1 cellular context compared by ENCODE assay signal in genomic region chr12:752673-753400, GRCh38.
TF ChIP-seq lines count a peak whose summit lies in the region.

No MANE protein-coding gene starts in this region.

TF ChIP-seq in HEK293, 187 proteins besides CTCF, POLR2A, EP300 and RAD21 (continued from another document):
- TF ChIP-seq PRDM4 (tag by site-specific recombination; IDR thresholded peaks at IDR 0.05) (no peak), ZNF266 (tag by site-specific recombination; IDR thresholded peaks at IDR 0.05; ENCODE audit: low read depth) (no peak), ZEB2 (tag by site-specific recombination; IDR thresholded peaks at IDR 0.05) (peak; percentile 15; the same call in 1 of the 2 replicates), GLIS2 (tag by site-specific recombination; IDR thresholded peaks at IDR 0.05) (peak; percentile 10; the same call in 1 of the 2 replicates), FEZF1 (tag by site-specific recombination; IDR thresholded peaks at IDR 0.05) (peak; percentile 42; the same call in 1 of the 2 replicates), ZBTB10 (tag by site-specific recombination; IDR thresholded peaks at IDR 0.05) (peak; percentile 44; the same call in 1 of the 2 replicates), ZNF341 (tag by site-specific recombination; IDR thresholded peaks at IDR 0.05; ENCODE audit: low read depth) (peak; percentile 59), ZFP37 (tag by site-specific recombination; IDR thresholded peaks at IDR 0.05) (peak; percentile 69; the same call in 1 of the 2 replicates), ZNF561 (tag by site-specific recombination; IDR thresholded peaks at IDR 0.05; ENCODE audit: borderline replicate concordance) (peak; percentile 45; the same call in 1 of the 2 replicates), ZBTB21 (tag by site-specific recombination; IDR thresholded peaks at IDR 0.05) (no peak), ZNF792 (tag by site-specific recombination; IDR thresholded peaks at IDR 0.05) (0 out of 2 replicates have a peak, but pooled peaks have one; percentile 29), ZNF366 (tag by site-specific recombination; conservative IDR thresholded peaks at IDR 0.05) (no peak), ZNF24 (tag by site-specific recombination; IDR thresholded peaks at IDR 0.05) (peak; percentile 25; the same call in 1 of the 2 replicates), WT1 (tag by site-specific recombination; IDR thresholded peaks at IDR 0.05) (peak; percentile 52; the same call in 1 of the 2 replicates), ZNF501 (tag by site-specific recombination; IDR thresholded peaks at IDR 0.05) (peak; percentile 80; the same call in 1 of the 2 replicates), SP7 (tag by site-specific recombination; IDR thresholded peaks at IDR 0.05) (peak; percentile 39; the same call in 1 of the 2 replicates)
- TF ChIP-seq, protein P1, sequence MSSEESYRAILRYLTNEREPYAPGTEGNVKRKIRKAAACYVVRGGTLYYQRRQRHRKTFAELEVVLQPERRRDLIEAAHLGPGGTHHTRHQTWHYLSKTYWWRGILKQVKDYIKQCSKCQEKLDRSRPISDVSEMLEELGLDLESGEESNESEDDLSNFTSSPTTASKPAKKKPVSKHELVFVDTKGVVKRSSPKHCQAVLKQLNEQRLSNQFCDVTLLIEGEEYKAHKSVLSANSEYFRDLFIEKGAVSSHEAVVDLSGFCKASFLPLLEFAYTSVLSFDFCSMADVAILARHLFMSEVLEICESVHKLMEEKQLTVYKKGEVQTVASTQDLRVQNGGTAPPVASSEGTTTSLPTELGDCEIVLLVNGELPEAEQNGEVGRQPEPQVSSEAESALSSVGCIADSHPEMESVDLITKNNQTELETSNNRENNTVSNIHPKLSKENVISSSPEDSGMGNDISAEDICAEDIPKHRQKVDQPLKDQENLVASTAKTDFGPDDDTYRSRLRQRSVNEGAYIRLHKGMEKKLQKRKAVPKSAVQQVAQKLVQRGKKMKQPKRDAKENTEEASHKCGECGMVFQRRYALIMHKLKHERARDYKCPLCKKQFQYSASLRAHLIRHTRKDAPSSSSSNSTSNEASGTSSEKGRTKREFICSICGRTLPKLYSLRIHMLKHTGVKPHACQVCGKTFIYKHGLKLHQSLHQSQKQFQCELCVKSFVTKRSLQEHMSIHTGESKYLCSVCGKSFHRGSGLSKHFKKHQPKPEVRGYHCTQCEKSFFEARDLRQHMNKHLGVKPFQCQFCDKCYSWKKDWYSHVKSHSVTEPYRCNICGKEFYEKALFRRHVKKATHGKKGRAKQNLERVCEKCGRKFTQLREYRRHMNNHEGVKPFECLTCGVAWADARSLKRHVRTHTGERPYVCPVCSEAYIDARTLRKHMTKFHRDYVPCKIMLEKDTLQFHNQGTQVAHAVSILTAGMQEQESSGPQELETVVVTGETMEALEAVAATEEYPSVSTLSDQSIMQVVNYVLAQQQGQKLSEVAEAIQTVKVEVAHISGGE (tag by site-specific recombination; conservative IDR thresholded peaks at IDR 0.05; ENCODE audit: low read depth) = 0 out of 2 replicates have a peak, but pooled peaks have one; percentile 40
- TF ChIP-seq, protein P2, sequence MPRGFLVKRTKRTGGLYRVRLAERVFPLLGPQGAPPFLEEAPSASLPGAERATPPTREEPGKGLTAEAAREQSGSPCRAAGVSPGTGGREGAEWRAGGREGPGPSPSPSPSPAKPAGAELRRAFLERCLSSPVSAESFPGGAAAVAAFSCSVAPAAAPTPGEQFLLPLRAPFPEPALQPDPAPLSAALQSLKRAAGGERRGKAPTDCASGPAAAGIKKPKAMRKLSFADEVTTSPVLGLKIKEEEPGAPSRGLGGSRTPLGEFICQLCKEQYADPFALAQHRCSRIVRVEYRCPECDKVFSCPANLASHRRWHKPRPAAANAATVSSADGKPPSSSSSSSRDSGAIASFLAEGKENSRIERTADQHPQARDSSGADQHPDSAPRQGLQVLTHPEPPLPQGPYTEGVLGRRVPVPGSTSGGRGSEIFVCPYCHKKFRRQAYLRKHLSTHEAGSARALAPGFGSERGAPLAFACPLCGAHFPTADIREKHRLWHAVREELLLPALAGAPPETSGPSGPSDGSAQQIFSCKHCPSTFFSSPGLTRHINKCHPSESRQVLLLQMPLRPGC (tag by site-specific recombination; IDR thresholded peaks at IDR 0.05) = peak; percentile 35; the same call in 1 of the 2 replicates
